ENCODE assay signal across 8 cellular contexts in genomic region chr5:52725781-52726180, GRCh38.
A peak's percentile ranks its signal among the peaks of the same experiment; 100 is the strongest.
DNase-seq lines count a peak whose midpoint lies in the region; ATAC-seq and TF ChIP-seq lines count a peak whose summit lies in the region.

No MANE protein-coding gene starts in this region.

- ATAC-seq in HG03432 (IDR thresholded peaks at IDR 0.05; ENCODE audit: unreplicated experiment), result peak; percentile 15

- H3K4me1 Mint-ChIP-seq in T-helper 2 cell treated with Interferon-gamma antibody and Interleukin-4, amounts not matched to agents 5 μg/mL and 100 μg/mL, for 36 hours (ENCODE audit: low read depth), result peaks cover 55% of the 10 kb centered on the region

- TF ChIP-seq CTCF in astrocyte of the cerebellum (IDR thresholded peaks at IDR 0.05; ENCODE audit: low read depth, low read length, missing control alignments) (no peak), prostate gland (IDR thresholded peaks at IDR 0.05) (no peak), RWPE1 (conservative IDR thresholded peaks at IDR 0.05; ENCODE audit: low read depth) (no peak)

- peak overlapping the region; percentile 81 for H3K4me3 Mint-ChIP-seq in T-helper 2 cell treated with Interferon-gamma antibody and Interleukin-4, amounts not matched to agents 5 μg/mL and 100 μg/mL, for 36 hours

- in situ Hi-C loops in astrocyte of the cerebellum (cut with HindIII; ENCODE audit: low sequenced_read_pairs), result loop anchor here (5.0 kb wide), 1 partner anchor 63 kb away; no protein-coding TSS in a partner anchor

- no peak for DNase-seq in T-helper 2 cell treated with Interferon-gamma antibody and Interleukin-4, amounts not matched to agents 5 μg/mL and 100 μg/mL, for 36 hours (ENCODE audit: low spot score)
- DNase-seq in T-helper 2 cell (no peak), astrocyte of the cerebellum (ENCODE audit: low read depth) (peak; percentile 3), prostate gland (ENCODE audit: low spot score) (peak; percentile 9), NCI-H2081 treated with DMSO at 0.1 percent for 48 hours (lab: John Stamatoyannopoulos, UW) (no peak), Kasumi-1 (lab: John Stamatoyannopoulos, UW) (no peak), RWPE1 (ENCODE audit: low spot score) (no peak)

- POLR2A ChIA-PET in RWPE1 (lab: Yijun Ruan, JAX; ENCODE audit: low non-redundant PET), result no interaction called here

- CTCF ChIA-PET in RWPE1 (lab: Yijun Ruan, JAX), result interaction anchor here (0.6 kb wide), 1 partner anchor 87 kb away, joined by 5 read pairs; no protein-coding TSS in a partner anchor

- H3K27ac Mint-ChIP-seq in T-helper 2 cell treated with Interferon-gamma antibody and Interleukin-4, amounts not matched to agents 5 μg/mL and 100 μg/mL, for 36 hours, result peak overlapping the region; percentile 86

- peaks cover 23% of the 10 kb centered on the region for H3K36me3 Mint-ChIP-seq in T-helper 2 cell treated with Interferon-gamma antibody and Interleukin-4, amounts not matched to agents 5 μg/mL and 100 μg/mL, for 36 hours (ENCODE audit: low read depth)

- H3K27me3 ChIP-seq in prostate gland (replicated peaks; ENCODE audit: insufficient read depth), result no peaks in the 10 kb centered on the region

- H3K4me3 ChIP-seq in astrocyte of the cerebellum (ENCODE audit: low read depth, low read length) (no peak overlapping the region), prostate gland (no peak overlapping the region)

- H3K36me3 ChIP-seq in prostate gland, result no peaks in the 10 kb centered on the region

- H3K9me3 ChIP-seq in prostate gland, result no peaks in the 10 kb centered on the region

- TF ChIP-seq POLR2A in prostate gland (IDR thresholded peaks at IDR 0.05), result no peak

- no peaks in the 10 kb centered on the region for H3K27me3 Mint-ChIP-seq in T-helper 2 cell treated with Interferon-gamma antibody and Interleukin-4, amounts not matched to agents 5 μg/mL and 100 μg/mL, for 36 hours (ENCODE audit: low read depth)

- H3K27ac ChIP-seq in prostate gland (peak overlapping the region; percentile 1 to 3), RWPE1 (no peak overlapping the region)

- intact Hi-C loops in prostate gland (cut with DNase I), result no loop called here

- H3K4me1 ChIP-seq in prostate gland (replicated peaks), result peaks cover 2% of the 10 kb centered on the region

- peaks cover 27% of the 10 kb centered on the region for H3K9me3 Mint-ChIP-seq in T-helper 2 cell treated with Interferon-gamma antibody and Interleukin-4, amounts not matched to agents 5 μg/mL and 100 μg/mL, for 36 hours

- 16% methylated on average over 3 of the region's 3 CpGs for WGBS in prostate gland

Comparison
In these comparisons a context has a peak if more than half of its experiments do, and no peak if none do; other contexts are left out.
1. DNase-seq: peak in astrocyte of the cerebellum (single experiment) and prostate gland (single experiment); none in T-helper 2 cell treated with Interferon-gamma antibody and Interleukin-4, amounts not matched to agents 5 μg/mL and 100 μg/mL, for 36 hours (single experiment), T-helper 2 cell (0 of 5), NCI-H2081 treated with DMSO at 0.1 percent for 48 hours (single experiment), Kasumi-1 (0 of 2) and RWPE1 (single experiment).